Comparison of ENCODE assay signal across 8 cellular contexts in the genomic region with DNA sequence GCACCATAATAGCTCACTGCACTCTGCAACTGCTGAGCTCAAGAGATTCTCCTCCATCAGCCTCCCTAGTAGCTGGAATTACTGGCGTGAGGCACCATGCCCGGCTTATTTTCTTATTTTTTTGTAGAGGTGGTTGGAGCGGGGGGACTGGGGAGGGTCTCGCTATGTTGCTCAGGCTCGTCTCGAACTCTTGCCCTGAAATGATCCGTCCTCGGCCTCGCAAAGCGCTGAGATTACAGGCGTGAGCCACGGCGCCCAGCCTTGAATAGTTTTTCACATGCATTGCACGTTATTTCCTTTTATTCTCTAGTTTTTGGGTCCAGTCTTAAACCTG. TPM values are rescaled to one million over a fixed set of nuclear protein-coding genes. Genes with fewer than 3 reads are reported as not detected.
DNase-seq lines count a peak whose midpoint lies in the region; ATAC-seq and TF ChIP-seq lines count a peak whose summit lies in the region.

No MANE protein-coding gene starts in this region.

- H3K36me3 ChIP-seq in hepatocyte (replicated peaks; ENCODE audit: insufficient read depth, low read depth) = no peaks in the 10 kb centered on the region

- peaks cover 21 to 24% of the 10 kb centered on the region in 2 experiments for H3K4me1 Mint-ChIP-seq in H9
- H3K4me1 Mint-ChIP-seq in activated CD4-positive, alpha-beta memory T cell treated with anti-CD3 and anti-CD28 coated beads, Interleukin-2, amount 10 ng/mL, durations not matched to agents 7 days and 5 days = peaks cover 34% of the 10 kb centered on the region
- H3K4me1 Mint-ChIP-seq in stimulated activated memory B cell treated with anti-CD40 and anti-IgM and Interleukin-4, amounts not matched to agents 10 μg/mL and 1 μg/mL and 100 μg/mL, for 72 hours = peaks cover 38% of the 10 kb centered on the region

- no peak overlapping the region for H4K5ac ChIP-seq in H9 (ENCODE audit: insufficient read length, low read depth, low read length)

- no CpG with 5 or more reads among the region's 14 CpGs for WGBS in H9 (ENCODE audit: extremely low coverage, insufficient read length, low lambda C conversion rate)
- 50% methylated on average over 14 of the region's 14 CpGs for WGBS in hepatocyte (ENCODE audit: low lambda C conversion rate, missing lambda C conversion rate)

- peaks cover 2% of the 10 kb centered on the region; the same call in 1 of the 2 replicates for H3K27me3 Mint-ChIP-seq in H9 (ENCODE audit: low read depth)
- H3K27me3 Mint-ChIP-seq in activated CD4-positive, alpha-beta memory T cell treated with anti-CD3 and anti-CD28 coated beads, Interleukin-2, amount 10 ng/mL, durations not matched to agents 7 days and 5 days = no peaks in the 10 kb centered on the region
- H3K27me3 Mint-ChIP-seq in stimulated activated memory B cell treated with anti-CD40 and anti-IgM and Interleukin-4, amounts not matched to agents 10 μg/mL and 1 μg/mL and 100 μg/mL, for 72 hours = no peaks in the 10 kb centered on the region

- H3K9me3 Mint-ChIP-seq in H9 = no peaks in the 10 kb centered on the region
- H3K9me3 Mint-ChIP-seq in activated CD4-positive, alpha-beta memory T cell treated with anti-CD3 and anti-CD28 coated beads, Interleukin-2, amount 10 ng/mL, durations not matched to agents 7 days and 5 days = no peaks in the 10 kb centered on the region
- no peaks in the 10 kb centered on the region for H3K9me3 Mint-ChIP-seq in stimulated activated memory B cell treated with anti-CD40 and anti-IgM and Interleukin-4, amounts not matched to agents 10 μg/mL and 1 μg/mL and 100 μg/mL, for 72 hours

- H2BK120ac ChIP-seq in H9 (ENCODE audit: low read depth, low read length, poor library complexity, severe bottlenecking) = no peak overlapping the region

- H2BK5ac ChIP-seq in H9 (ENCODE audit: insufficient read length, low read length) = no peak overlapping the region

- H3K79me1 ChIP-seq in H9 (ENCODE audit: insufficient read depth, low read depth, low read length, poor library complexity, severe bottlenecking) = no peaks in the 10 kb centered on the region

- H2AK5ac ChIP-seq in H9 (ENCODE audit: insufficient read length, low read length) = no peak overlapping the region

- no peak overlapping the region for H3K18ac ChIP-seq in H9 (ENCODE audit: insufficient read length, low read depth, low read length)

- peak overlapping the region; percentile 98 for H3K4me3 Mint-ChIP-seq in H9
- peak overlapping the region; percentile 96 for H3K4me3 Mint-ChIP-seq in activated CD4-positive, alpha-beta memory T cell treated with anti-CD3 and anti-CD28 coated beads, Interleukin-2, amount 10 ng/mL, durations not matched to agents 7 days and 5 days
- H3K4me3 Mint-ChIP-seq in stimulated activated memory B cell treated with anti-CD40 and anti-IgM and Interleukin-4, amounts not matched to agents 10 μg/mL and 1 μg/mL and 100 μg/mL, for 72 hours = peak overlapping the region; percentile 97

- CTCF ChIA-PET in activated CD4-positive, alpha-beta memory T cell treated with anti-CD3 and anti-CD28 coated beads, Interleukin-2, amount 10 ng/mL, durations not matched to agents 7 days and 5 days (lab: Charles Lee) = interaction anchor here (0.6 to 1.8 kb wide), 14 partner anchors 8 to 72 kb away, joined by 3 to 11 read pairs (median 4); a partner anchor contains a TSS

- H3K27ac ChIP-seq in H9 (ENCODE audit: insufficient read length, low read depth, low read length) (no peak overlapping the region), hepatocyte (peak overlapping the region; percentile 50)

- peak overlapping the region; percentile 49 for H3K4me2 ChIP-seq in H9 (ENCODE audit: insufficient read depth, insufficient read length, low read length)
- peak overlapping the region; percentile 72 for H3K4me2 ChIP-seq in hepatocyte

- H3K56ac ChIP-seq in H9 (ENCODE audit: insufficient read length, low read depth, low read length) = no peak overlapping the region

- no peak overlapping the region for H4K91ac ChIP-seq in H9 (ENCODE audit: insufficient read length, low read depth, low read length)

- TF ChIP-seq CTCF in H9 (conservative IDR thresholded peaks at IDR 0.05) (no peak), hepatocyte (IDR thresholded peaks at IDR 0.05; ENCODE audit: poor library complexity) (no peak)

- H2BK15ac ChIP-seq in H9 (ENCODE audit: low read depth, low read length) = no peak overlapping the region

- H3K27me3 ChIP-seq in H9 (ENCODE audit: insufficient read depth, low read length) = no peaks in the 10 kb centered on the region
- no peaks in the 10 kb centered on the region for H3K27me3 ChIP-seq in hepatocyte

- POLR2A ChIA-PET in activated CD4-positive, alpha-beta memory T cell treated with anti-CD3 and anti-CD28 coated beads, Interleukin-2, amount 10 ng/mL, durations not matched to agents 7 days and 5 days (lab: Charles Lee) = interaction anchor here (0.6 to 2.9 kb wide), 16 partner anchors 9 to 197 kb away, joined by 3 to 21 read pairs (median 5); a partner anchor contains a TSS

- no peak overlapping the region for H3T11ph ChIP-seq in H9 (ENCODE audit: low read length)

- peaks cover 9 to 27% (median 26%) of the 10 kb centered on the region in 3 experiments for H3K36me3 Mint-ChIP-seq in H9 (ENCODE audit: insufficient read depth in 1 of 3, low read depth in 3 of 3)
- H3K36me3 Mint-ChIP-seq in activated CD4-positive, alpha-beta memory T cell treated with anti-CD3 and anti-CD28 coated beads, Interleukin-2, amount 10 ng/mL, durations not matched to agents 7 days and 5 days (ENCODE audit: low read depth) = peaks cover 25% of the 10 kb centered on the region
- H3K36me3 Mint-ChIP-seq in stimulated activated memory B cell treated with anti-CD40 and anti-IgM and Interleukin-4, amounts not matched to agents 10 μg/mL and 1 μg/mL and 100 μg/mL, for 72 hours = peaks cover 20% of the 10 kb centered on the region

- H2BK20ac ChIP-seq in H9 (ENCODE audit: low read depth, low read length, poor library complexity, severe bottlenecking) = no peak overlapping the region

- no peaks in the 10 kb centered on the region for H3K9me3 ChIP-seq in H9 (ENCODE audit: control insufficient read depth, low read depth, low read length)
- no peaks in the 10 kb centered on the region for H3K9me3 ChIP-seq in hepatocyte (ENCODE audit: low read depth)

- H2BK12ac ChIP-seq in H9 (ENCODE audit: insufficient read length, low read depth, low read length) = no peak overlapping the region

- H3K23me2 ChIP-seq in H9 (ENCODE audit: insufficient read length, low read depth, low read length, poor library complexity, severe bottlenecking) = peaks cover 6% of the 10 kb centered on the region

- no peaks in the 10 kb centered on the region for H3K4me1 ChIP-seq in H9 (ENCODE audit: insufficient read depth, low read length)
- peaks cover 2% of the 10 kb centered on the region for H3K4me1 ChIP-seq in hepatocyte (ENCODE audit: insufficient read depth)

- peak overlapping the region; percentile 76 to 97 (median 95); a peak in 6 of 7 replicates for H3K27ac Mint-ChIP-seq in H9
- H3K27ac Mint-ChIP-seq in activated CD4-positive, alpha-beta memory T cell treated with anti-CD3 and anti-CD28 coated beads, Interleukin-2, amount 10 ng/mL, durations not matched to agents 7 days and 5 days = peak overlapping the region; percentile 92
- H3K27ac Mint-ChIP-seq in stimulated activated memory B cell treated with anti-CD40 and anti-IgM and Interleukin-4, amounts not matched to agents 10 μg/mL and 1 μg/mL and 100 μg/mL, for 72 hours = peak overlapping the region; percentile 96

- H4K20me1 ChIP-seq in H9 (ENCODE audit: control insufficient read depth, insufficient read depth, insufficient read length) (peaks cover 2% of the 10 kb centered on the region), hepatocyte (ENCODE audit: insufficient read depth, poor library complexity, severe bottlenecking) (no peaks in the 10 kb centered on the region)

- H3K79me2 ChIP-seq in H9 (ENCODE audit: insufficient read depth, low read length) = no peaks in the 10 kb centered on the region
- peaks cover 37% of the 10 kb centered on the region for H3K79me2 ChIP-seq in hepatocyte

- H3K9me2 ChIP-seq in hepatocyte (replicated peaks; ENCODE audit: insufficient read depth) = no peaks in the 10 kb centered on the region

- no peak for ATAC-seq in stimulated activated memory B cell treated with anti-CD40 and anti-IgM and Interleukin-4, amounts not matched to agents 10 μg/mL and 1 μg/mL and 100 μg/mL, for 72 hours
- no peak for ATAC-seq in GM21381 (IDR thresholded peaks at IDR 0.05; ENCODE audit: unreplicated experiment)
- ATAC-seq in GM21786 (IDR thresholded peaks at IDR 0.05; ENCODE audit: unreplicated experiment) = no peak

- no peak overlapping the region for H3K23ac ChIP-seq in H9 (ENCODE audit: insufficient read length, low read depth, low read length)

- DNase-seq in H9 = no peak
- no peak for DNase-seq in activated CD4-positive, alpha-beta memory T cell treated with anti-CD3 and anti-CD28 coated beads, Interleukin-2, amount 10 ng/mL, durations not matched to agents 7 days and 5 days
- DNase-seq in hepatocyte (ENCODE audit: low spot score) = no peak
- DNase-seq in dedifferentiated amniotic fluid mesenchymal stem cell (ENCODE audit: extremely low spot score) = no peak
- DNase-seq in GM19238 (ENCODE audit: insufficient read length, low spot score) = no peak

- no peak overlapping the region for H3K9ac ChIP-seq in H9 (ENCODE audit: extremely low read depth, insufficient read length, low read length)

- H3K4me3 ChIP-seq in hepatocyte = no peak overlapping the region

- no peak overlapping the region for H4K8ac ChIP-seq in H9 (replicated peaks; ENCODE audit: insufficient read length, low read depth, low read length)

- H3K14ac ChIP-seq in H9 (ENCODE audit: insufficient read depth, low read length) = no peak overlapping the region

- no peak overlapping the region for H3K4ac ChIP-seq in H9 (ENCODE audit: low read depth, low read length)

- no peak overlapping the region for H2AFZ ChIP-seq in H9 (ENCODE audit: low read length)
- peak overlapping the region; percentile 42 for H2AFZ ChIP-seq in hepatocyte

RNA-seq across cellular contexts. Expression of a gene that starts 0.5 kb away (rescaled TPM):
- total RNA-seq in H9 (2021) (164 and 179 TPM in 2 replicates), hepatocyte (80.1 and 90.5 TPM in 2 replicates)
- 100 to 1,000 TPM; 164 to 167 TPM for total RNA-seq in activated CD4-positive, alpha-beta memory T cell treated with anti-CD3 and anti-CD28 coated beads, Interleukin-2, amount 10 ng/mL, durations not matched to agents 7 days and 5 days
- 198 and 228 TPM in 2 replicates for polyA plus RNA-seq in hepatocyte

RNA-seq across cellular contexts. Expression of a gene that starts 10.3 kb away (rescaled TPM):
- total RNA-seq in H9 (2021) = 31.8 and 32.8 TPM in 2 replicates
- total RNA-seq in activated CD4-positive, alpha-beta memory T cell treated with anti-CD3 and anti-CD28 coated beads, Interleukin-2, amount 10 ng/mL, durations not matched to agents 7 days and 5 days = 10 to 100 TPM; 37.8 to 41.2 TPM
- total RNA-seq in hepatocyte = 7.7 and 14.7 TPM in 2 replicates
- polyA plus RNA-seq in hepatocyte = 18.5 and 22.3 TPM in 2 replicates

RNA-seq across cellular contexts. Expression of a gene that starts 20.2 kb away (rescaled TPM):
- 6.0 and 7.0 TPM in 2 replicates for total RNA-seq in H9 (2021)
- 1 to 10 TPM; 2.4 to 2.7 TPM for total RNA-seq in activated CD4-positive, alpha-beta memory T cell treated with anti-CD3 and anti-CD28 coated beads, Interleukin-2, amount 10 ng/mL, durations not matched to agents 7 days and 5 days
- total RNA-seq in hepatocyte = 0.73 and 2.6 TPM in 2 replicates
- 3.3 and 4.3 TPM in 2 replicates for polyA plus RNA-seq in hepatocyte

RNA-seq across cellular contexts. Expression of a gene that starts 21.4 kb away (rescaled TPM):
- total RNA-seq in H9 (2021) = 1.6 and 1.9 TPM in 2 replicates
- 1 to 10 TPM; 3.4 to 4.1 TPM for total RNA-seq in activated CD4-positive, alpha-beta memory T cell treated with anti-CD3 and anti-CD28 coated beads, Interleukin-2, amount 10 ng/mL, durations not matched to agents 7 days and 5 days
- 2.7 and 3.2 TPM in 2 replicates for total RNA-seq in hepatocyte
- polyA plus RNA-seq in hepatocyte = 3.7 and 4.5 TPM in 2 replicates

RNA-seq across cellular contexts. Expression of a gene that starts 28.8 kb away (rescaled TPM):
- total RNA-seq in H9 (2021) (10.4 and 12.3 TPM in 2 replicates), hepatocyte (19.5 and 28.1 TPM in 2 replicates)
- total RNA-seq in activated CD4-positive, alpha-beta memory T cell treated with anti-CD3 and anti-CD28 coated beads, Interleukin-2, amount 10 ng/mL, durations not matched to agents 7 days and 5 days = 10 to 100 TPM; 31.3 to 32.5 TPM
- 21.3 and 27.4 TPM in 2 replicates for polyA plus RNA-seq in hepatocyte
